In the genomic region with DNA sequence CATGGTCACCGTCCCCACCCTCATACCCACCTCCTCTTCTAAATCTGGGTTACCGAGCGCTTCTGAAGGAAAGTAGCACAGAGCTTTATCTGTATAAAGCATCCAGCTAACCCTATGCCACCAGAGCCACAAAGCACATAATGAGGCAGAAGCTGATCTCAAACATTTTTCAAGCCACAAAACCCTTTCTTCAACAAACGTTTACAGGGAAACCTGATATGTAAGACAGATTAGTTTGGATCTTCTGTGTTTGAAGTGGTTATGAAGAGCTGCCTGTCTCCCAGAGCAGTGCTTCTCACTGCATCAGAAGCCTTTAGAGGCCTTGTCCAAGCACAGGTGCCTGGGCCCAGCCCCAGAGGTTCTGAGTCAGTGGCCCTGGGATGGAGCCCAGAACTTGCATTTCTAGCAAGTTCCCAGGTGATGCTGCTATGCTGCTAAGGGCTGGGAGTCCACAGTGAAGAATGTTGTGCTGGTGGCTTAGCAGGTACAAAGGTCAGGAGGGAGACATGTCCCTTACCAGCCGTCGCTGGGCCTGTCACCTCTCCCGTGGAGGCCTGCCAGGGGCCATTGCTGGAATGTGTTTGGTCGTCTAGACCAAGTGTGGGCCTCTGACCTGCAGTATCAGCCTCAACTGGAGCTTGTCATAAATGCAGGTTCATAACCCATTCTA, we compare ENCODE assay signal across 28 cellular contexts.
DNase-seq lines count a peak whose midpoint lies in the region; ATAC-seq, FAIRE-seq and TF ChIP-seq lines count a peak whose summit lies in the region.
"Had no signal": no experiment of that assay in that cellular context is flagged by ENCODE, and none has a peak within 500 bp of the region (broad histone marks: within the 10 kb centered on the region; RNA-seq: fewer than 3 reads in every experiment).

No MANE protein-coding gene starts in this region.

- no peaks in the 10 kb centered on the region for H3K9me3 ChIP-seq in thyroid gland
- H3K9me3 ChIP-seq: mucosa of descending colon, suprapubic skin had no signal

- intact Hi-C loops in left colon (cut with DNase I, micrococcal nuclease) (no loop called here), thyroid gland (cut with DNase I) (no loop called here)

- FAIRE-seq in H54 (lab: Jason Lieb, UNC) = no peak
- FAIRE-seq: bronchial epithelial cell, GM12891, keratinocyte had no signal

- DNase-seq in NCI-H2107 treated with DMSO at 0.1 percent for 48 hours (lab: John Stamatoyannopoulos, UW; ENCODE audit: unreplicated experiment) (peak; percentile 1), NCI-H2107 (lab: John Stamatoyannopoulos, UW) (no peak), OCI-M1 (lab: John Stamatoyannopoulos, UW) (peak; percentile 44), left colon (no peak), thyroid gland (peak; percentile 36 to 59), H54 (ENCODE audit: insufficient read length, low spot score) (no peak), NCI-H2227 treated with DMSO at 0.1 percent for 48 hours (lab: John Stamatoyannopoulos, UW) (no peak)
- DNase-seq in activated T-cell treated with anti-CD3 and anti-CD28 coated beads, Interleukin-2, amount 50 U/mL, for 48 hours = no peak
- DNase-seq: 8988T; activated CD4-positive, alpha-beta T cell treated with anti-CD3 and anti-CD28 coated beads, Interleukin-2, amount 10 ng/mL, durations not matched to agents 7 days and 5 days; activated CD8-positive, alpha-beta memory T cell treated with anti-CD3 and anti-CD28 coated beads, Interleukin-2, amount 10 ng/mL, durations not matched to agents 7 days and 5 days; activated naive CD4-positive, alpha-beta T cell treated with anti-CD3 and anti-CD28 coated beads, Interleukin-2, amount 10 ng/mL, durations not matched to agents 7 days and 5 days; effector CD4-positive, alpha-beta T cell; mucosa of descending colon; NCI-H1105; NCI-H187 treated with DMSO at 0.1 percent for 48 hours; nephron progenitor cell; stimulated activated CD4-positive, alpha-beta T cell treated with anti-CD3 and anti-CD28 coated beads, Interleukin-4, amount 100 ng/mL, for 4 hours had no signal

- no peaks in the 10 kb centered on the region for H3K27me3 ChIP-seq in thyroid gland
- H3K27me3 ChIP-seq: suprapubic skin had no signal

- 71 to 82% methylated on average over 8 of the region's 8 CpGs for WGBS in thyroid gland, 2 donors

- H3K4me1 ChIP-seq in thyroid gland = no peaks in the 10 kb centered on the region
- H3K4me1 ChIP-seq: suprapubic skin had no signal

- peak; percentile 51 for ATAC-seq in left colon
- ATAC-seq: activated CD8-positive, alpha-beta memory T cell treated with anti-CD3 and anti-CD28 coated beads, Interleukin-2, amount 10 ng/mL, durations not matched to agents 7 days and 5 days; mucosa of descending colon; sciatic nerve; SK-N-SH treated with all-trans-retinoic acid at 6 μM for 48 hours; stimulated activated memory B cell treated with anti-CD40 and anti-IgM and Interleukin-4, amounts not matched to agents 10 μg/mL and 1 μg/mL and 100 μg/mL, for 72 hours had no signal

- no peak overlapping the region for H3K27ac ChIP-seq in thyroid gland
- H3K27ac ChIP-seq: epithelial cell of prostate, parathyroid adenoma, suprapubic skin had no signal

- H3K4me3 ChIP-seq in thyroid gland (replicated peaks in 1 of 3) = no peak overlapping the region
- H3K4me3 ChIP-seq: lung, mucosa of descending colon, suprapubic skin had no signal

- no peak for TF ChIP-seq CTCF in thyroid gland (IDR thresholded peaks at IDR 0.05)

- TF ChIP-seq POLR2A in thyroid gland (IDR thresholded peaks at IDR 0.05) (no peak), H54 (IDR thresholded peaks at IDR 0.05; ENCODE audit: low read depth, low read length) (no peak)

- H3K36me3 ChIP-seq in thyroid gland = no peaks in the 10 kb centered on the region
- H3K36me3 ChIP-seq: suprapubic skin had no signal

Comparison
In these comparisons a context has a peak if more than half of its experiments do, and no peak if none do; other contexts are left out.
1. DNase-seq: peak in NCI-H2107 treated with DMSO at 0.1 percent for 48 hours (single experiment), OCI-M1 (single experiment) and thyroid gland (2 of 2); none in NCI-H2107 (single experiment), left colon (0 of 2), activated T-cell treated with anti-CD3 and anti-CD28 coated beads, Interleukin-2, amount 50 U/mL, for 48 hours (0 of 2), H54 (single experiment) and NCI-H2227 treated with DMSO at 0.1 percent for 48 hours (single experiment).